Comparison of ENCODE assay signal across 13 cellular contexts in genomic region chr5:107436276-107436675, GRCh38.
DNase-seq lines count a peak whose midpoint lies in the region; ATAC-seq and TF ChIP-seq lines count a peak whose summit lies in the region.
"Had no signal": no experiment of that assay in that cellular context is flagged by ENCODE, and none has a peak within 500 bp of the region (broad histone marks: within the 10 kb centered on the region; RNA-seq: fewer than 3 reads in every experiment).

No MANE protein-coding gene starts in this region.

- H2AFZ ChIP-seq in OCI-LY1 (ENCODE audit: low read length): no peak overlapping the region
- H2AFZ ChIP-seq: GM23248 had no signal

- no peaks in the 10 kb centered on the region for H3F3A ChIP-seq in OCI-LY1 (ENCODE audit: insufficient read depth, low read length)

- H3K9me2 ChIP-seq in OCI-LY1 (ENCODE audit: low read depth, low read length): no peaks in the 10 kb centered on the region

- H3K36me3 ChIP-seq in HEK293 (ENCODE audit: control insufficient read depth in 2 of 2, insufficient read depth in 1 of 2, low read length in 2 of 2): no peaks in the 10 kb centered on the region; a peak in 1 of 3 replicates
- H3K36me3 ChIP-seq in OCI-LY1 (ENCODE audit: insufficient read depth, low read length): no peaks in the 10 kb centered on the region
- H3K36me3 ChIP-seq in CD8-positive, alpha-beta T cell (ENCODE audit: insufficient read depth, low read length): no peaks in the 10 kb centered on the region
- H3K36me3 ChIP-seq in CD8-positive, alpha-beta memory T cell (ENCODE audit: insufficient read depth, low read length): no peaks in the 10 kb centered on the region

- no peak for ATAC-seq in CD8-positive, alpha-beta T cell
- ATAC-seq: A549 had no signal

- POLR2A ChIA-PET in HEK293 (lab: Yijun Ruan, JAX): no interaction called here
- POLR2A ChIA-PET in CD8-positive, alpha-beta T cell (lab: Charles Lee): no interaction called here
- POLR2A ChIA-PET in CD8-positive, alpha-beta memory T cell (lab: Charles Lee): no interaction called here

- DNase-seq in glutamatergic neuron: no peak
- DNase-seq in nephron progenitor cell: no peak
- DNase-seq in kidney glomerular epithelial cell (lab: John Stamatoyannopoulos, UW): no peak
- no peak for DNase-seq in CD8-positive, alpha-beta T cell
- DNase-seq in CD8-positive, alpha-beta memory T cell: no peak
- DNase-seq in superior temporal gyrus (ENCODE audit: extremely low spot score): no peak
- DNase-seq: DMS79, GM23248 had no signal

- intact Hi-C loops in CD8-positive, alpha-beta T cell (cut with DNase I, micrococcal nuclease): no loop called here

- H3K9me3 Mint-ChIP-seq in glutamatergic neuron (ENCODE audit: unreplicated experiment) (no peaks in the 10 kb centered on the region), nephron progenitor cell (peaks cover 14% of the 10 kb centered on the region)
- H3K9me3 Mint-ChIP-seq in CD8-positive, alpha-beta T cell: peaks cover 6% of the 10 kb centered on the region
- peaks cover 0 to 9% (median 3%) of the 10 kb centered on the region in 5 donors for H3K9me3 Mint-ChIP-seq in CD8-positive, alpha-beta memory T cell

- TF ChIP-seq CTCF in HEK293 (tag by site-specific recombination; IDR thresholded peaks at IDR 0.05): no peak
- no peak for TF ChIP-seq CTCF in OCI-LY1 (IDR thresholded peaks at IDR 0.05; ENCODE audit: low read length)
- no peak for TF ChIP-seq CTCF in glutamatergic neuron (IDR thresholded peaks at IDR 0.05; ENCODE audit: partially characterized antibody, unreplicated experiment)
- TF ChIP-seq CTCF in nephron progenitor cell (IDR thresholded peaks at IDR 0.05): no peak
- no peak for TF ChIP-seq CTCF in CD8-positive, alpha-beta T cell (IDR thresholded peaks at IDR 0.05)

- H3K4me1 ChIP-seq in HEK293 (ENCODE audit: control insufficient read depth, insufficient read depth, low read length): peaks cover 26% of the 10 kb centered on the region
- H3K4me1 ChIP-seq in OCI-LY1 (ENCODE audit: insufficient read depth, low read length, severe bottlenecking): peaks cover 50% of the 10 kb centered on the region
- no peaks in the 10 kb centered on the region for H3K4me1 ChIP-seq in CD8-positive, alpha-beta T cell (ENCODE audit: insufficient read depth, low read length)
- no peaks in the 10 kb centered on the region for H3K4me1 ChIP-seq in CD8-positive, alpha-beta memory T cell (ENCODE audit: insufficient read depth, low read length)

- peak overlapping the region; percentile 3; the same call in 1 of the 2 replicates for H3K4me2 ChIP-seq in OCI-LY1 (ENCODE audit: low read length)
- H3K4me2 ChIP-seq: A549 had no signal

- H3K27me3 ChIP-seq in OCI-LY1 (ENCODE audit: insufficient read depth, low read length): no peaks in the 10 kb centered on the region
- H3K27me3 ChIP-seq in CD8-positive, alpha-beta T cell (ENCODE audit: insufficient read depth, low read length): no peaks in the 10 kb centered on the region
- no peaks in the 10 kb centered on the region for H3K27me3 ChIP-seq in CD8-positive, alpha-beta memory T cell (ENCODE audit: insufficient read depth, low read length, poor library complexity, severe bottlenecking)

- H3K4me3 Mint-ChIP-seq in glutamatergic neuron (ENCODE audit: unreplicated experiment): no peak overlapping the region
- H3K4me3 Mint-ChIP-seq in nephron progenitor cell: no peak overlapping the region
- H3K4me3 Mint-ChIP-seq in CD8-positive, alpha-beta T cell: no peak overlapping the region
- no peak overlapping the region for H3K4me3 Mint-ChIP-seq in CD8-positive, alpha-beta memory T cell
- H3K4me3 Mint-ChIP-seq: CD14-positive monocyte, IgD-negative memory B cell had no signal

- peaks cover 10% of the 10 kb centered on the region for H3K36me3 Mint-ChIP-seq in glutamatergic neuron (ENCODE audit: unreplicated experiment)
- H3K36me3 Mint-ChIP-seq in nephron progenitor cell (ENCODE audit: low read depth): peaks cover 13% of the 10 kb centered on the region
- H3K36me3 Mint-ChIP-seq in CD8-positive, alpha-beta T cell: no peaks in the 10 kb centered on the region
- no peaks in the 10 kb centered on the region for H3K36me3 Mint-ChIP-seq in CD8-positive, alpha-beta memory T cell
- H3K36me3 Mint-ChIP-seq: CD14-positive monocyte, IgD-negative memory B cell had no signal

- H3K27ac Mint-ChIP-seq in glutamatergic neuron (ENCODE audit: unreplicated experiment): peak overlapping the region; percentile 25
- peak overlapping the region; percentile 92 for H3K27ac Mint-ChIP-seq in nephron progenitor cell
- H3K27ac Mint-ChIP-seq in CD8-positive, alpha-beta T cell: no peak overlapping the region
- no peak overlapping the region for H3K27ac Mint-ChIP-seq in CD8-positive, alpha-beta memory T cell
- H3K27ac Mint-ChIP-seq: IgD-negative memory B cell had no signal

- H3K4me1 Mint-ChIP-seq in glutamatergic neuron (ENCODE audit: low read depth, unreplicated experiment) (peaks cover 38% of the 10 kb centered on the region), nephron progenitor cell (peaks cover 28% of the 10 kb centered on the region)
- no peaks in the 10 kb centered on the region for H3K4me1 Mint-ChIP-seq in CD8-positive, alpha-beta T cell (ENCODE audit: low read depth)
- H3K4me1 Mint-ChIP-seq in CD8-positive, alpha-beta memory T cell: peaks cover 0 to under 1% (median 0%) of the 10 kb centered on the region in 3 donors
- H3K4me1 Mint-ChIP-seq: CD14-positive monocyte, IgD-negative memory B cell had no signal

- peak overlapping the region; percentile 10; the same call in 1 of the 2 replicates for H3K9ac ChIP-seq in OCI-LY1 (ENCODE audit: low read length)
- H3K9ac ChIP-seq: GM23248 had no signal

- CTCF ChIA-PET in HEK293 (lab: Yijun Ruan, JAX): interaction anchor here (0.7 to 0.8 kb wide), 2 partner anchors 10 to 188 kb away, joined by 3 to 4 read pairs; no protein-coding TSS in a partner anchor
- CTCF ChIA-PET in CD8-positive, alpha-beta T cell (lab: Charles Lee): no interaction called here
- CTCF ChIA-PET in CD8-positive, alpha-beta memory T cell (lab: Charles Lee): no interaction called here

- H3K4me3 ChIP-seq in HEK293 (ENCODE audit: low read depth, low read length) (no peak overlapping the region), OCI-LY1 (ENCODE audit: low read depth, low read length, poor library complexity, severe bottlenecking) (no peak overlapping the region)
- H3K4me3 ChIP-seq in CD8-positive, alpha-beta T cell (ENCODE audit: low read depth, low read length): no peak overlapping the region
- no peak overlapping the region for H3K4me3 ChIP-seq in CD8-positive, alpha-beta memory T cell (ENCODE audit: low read length)
- H3K4me3 ChIP-seq: A549, GM23248 had no signal

- H3K27ac ChIP-seq in HEK293 (ENCODE audit: extremely low read depth, low read depth, low read length) (peak overlapping the region; percentile 21; the same call in 1 of the 2 replicates), OCI-LY1 (ENCODE audit: low read depth, low read length, poor library complexity, severe bottlenecking) (peak overlapping the region; percentile 76)
- H3K27ac ChIP-seq in CD8-positive, alpha-beta T cell (ENCODE audit: low read depth, low read length): no peak overlapping the region
- H3K27ac ChIP-seq in CD8-positive, alpha-beta memory T cell (ENCODE audit: low read depth, low read length): no peak overlapping the region
- H3K27ac ChIP-seq: GM23248 had no signal

- H3K9me3 ChIP-seq in HEK293 (ENCODE audit: control insufficient read depth, insufficient read depth, low read depth, low read length) (no peaks in the 10 kb centered on the region), OCI-LY1 (ENCODE audit: low read length) (peaks cover 5% of the 10 kb centered on the region; the same call in 1 of the 2 replicates)
- peaks cover 4% of the 10 kb centered on the region for H3K9me3 ChIP-seq in CD8-positive, alpha-beta T cell (ENCODE audit: low read length)
- no peaks in the 10 kb centered on the region for H3K9me3 ChIP-seq in CD8-positive, alpha-beta memory T cell (ENCODE audit: low read length)

- no peaks in the 10 kb centered on the region for H3K79me2 ChIP-seq in OCI-LY1 (ENCODE audit: insufficient read depth, low read length)

- no peaks in the 10 kb centered on the region for H4K20me1 ChIP-seq in OCI-LY1 (ENCODE audit: insufficient read depth, low read length)

- H3K27me3 Mint-ChIP-seq in glutamatergic neuron (ENCODE audit: unreplicated experiment): peaks cover 2% of the 10 kb centered on the region
- no peaks in the 10 kb centered on the region for H3K27me3 Mint-ChIP-seq in nephron progenitor cell (ENCODE audit: low read depth, poor library complexity)
- no peaks in the 10 kb centered on the region for H3K27me3 Mint-ChIP-seq in CD8-positive, alpha-beta T cell (ENCODE audit: low read depth)
- H3K27me3 Mint-ChIP-seq in CD8-positive, alpha-beta memory T cell: no peaks in the 10 kb centered on the region

TF ChIP-seq in HEK293, 187 proteins besides CTCF, POLR2A, EP300 and RAD21:
- no peak for TF ChIP-seq ZNF585B (tag by site-specific recombination; IDR thresholded peaks at IDR 0.05)
- TF ChIP-seq FEZF1 (tag by site-specific recombination; IDR thresholded peaks at IDR 0.05): 0 out of 2 replicates have a peak, but pooled peaks have one; percentile 2
- 0 out of 2 replicates have a peak, but pooled peaks have one; percentile 25 for TF ChIP-seq ZSCAN30 (tag by site-specific recombination; IDR thresholded peaks at IDR 0.05)
- TF ChIP-seq EGR2 (tag by site-specific recombination; IDR thresholded peaks at IDR 0.05; ENCODE audit: low read depth): no peak
- TF ChIP-seq WT1 (tag by site-specific recombination; IDR thresholded peaks at IDR 0.05): no peak
- peak; percentile 39; the same call in 1 of the 2 replicates for TF ChIP-seq ZBTB8A (tag by site-specific recombination; IDR thresholded peaks at IDR 0.05)
- TF ChIP-seq ZNF335 (tag by site-specific recombination; conservative IDR thresholded peaks at IDR 0.05): peak; percentile 55
- TF ChIP-seq, protein P1, sequence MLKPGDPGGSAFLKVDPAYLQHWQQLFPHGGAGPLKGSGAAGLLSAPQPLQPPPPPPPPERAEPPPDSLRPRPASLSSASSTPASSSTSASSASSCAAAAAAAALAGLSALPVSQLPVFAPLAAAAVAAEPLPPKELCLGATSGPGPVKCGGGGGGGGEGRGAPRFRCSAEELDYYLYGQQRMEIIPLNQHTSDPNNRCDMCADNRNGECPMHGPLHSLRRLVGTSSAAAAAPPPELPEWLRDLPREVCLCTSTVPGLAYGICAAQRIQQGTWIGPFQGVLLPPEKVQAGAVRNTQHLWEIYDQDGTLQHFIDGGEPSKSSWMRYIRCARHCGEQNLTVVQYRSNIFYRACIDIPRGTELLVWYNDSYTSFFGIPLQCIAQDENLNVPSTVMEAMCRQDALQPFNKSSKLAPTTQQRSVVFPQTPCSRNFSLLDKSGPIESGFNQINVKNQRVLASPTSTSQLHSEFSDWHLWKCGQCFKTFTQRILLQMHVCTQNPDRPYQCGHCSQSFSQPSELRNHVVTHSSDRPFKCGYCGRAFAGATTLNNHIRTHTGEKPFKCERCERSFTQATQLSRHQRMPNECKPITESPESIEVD (tag by site-specific recombination; IDR thresholded peaks at IDR 0.05): peak; percentile 84
- TF ChIP-seq ZNF544 (tag by site-specific recombination; IDR thresholded peaks at IDR 0.05): no peak
TF ChIP-seq in HEK293: peak in this region for 5.

Comparison
In these comparisons a context has a peak if more than half of its experiments do, and no peak if none do; other contexts are left out.
1. H3K27ac ChIP-seq: peak in HEK293 (single experiment) and OCI-LY1 (single experiment); none in CD8-positive, alpha-beta T cell (single experiment) and CD8-positive, alpha-beta memory T cell (single experiment).
2. H3K27ac Mint-ChIP-seq: peak in glutamatergic neuron (single experiment) and nephron progenitor cell (single experiment); none in CD8-positive, alpha-beta T cell (single experiment) and CD8-positive, alpha-beta memory T cell (0 of 8).